Comparison of ENCODE assay signal across 24 cellular contexts in the genomic region with DNA sequence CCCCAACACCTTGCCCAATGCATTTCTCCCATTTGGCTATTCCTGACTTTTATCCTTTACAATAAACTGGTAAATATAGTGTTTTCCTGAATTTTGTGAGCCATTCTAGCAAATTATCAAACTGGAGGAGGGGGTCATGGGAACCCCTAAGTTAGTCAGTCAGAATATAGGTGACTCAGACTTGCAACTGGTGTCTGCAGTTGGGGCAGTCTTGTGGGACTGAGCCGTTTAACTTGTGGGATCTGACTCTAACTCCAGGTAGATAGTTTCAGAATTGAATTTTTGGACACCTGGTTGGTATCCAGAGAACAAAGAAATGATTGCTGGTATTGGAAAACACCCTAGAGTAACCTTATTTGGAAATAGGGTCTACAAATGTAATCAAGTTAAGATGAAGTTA.
"Had no signal": no experiment of that assay in that cellular context is flagged by ENCODE, and none has a peak within 500 bp of the region (broad histone marks: within the 10 kb centered on the region; RNA-seq: fewer than 3 reads in every experiment).

No MANE protein-coding gene starts in this region.

- FAIRE-seq: colon, kidney had no signal

- H3K4me1 Mint-ChIP-seq: naive B cell, nephron had no signal

- H3K27me3 Mint-ChIP-seq: dendritic cell treated with granulocyte-macrophage colony-stimulating factor and Interleukin-4, amounts not matched to agents 40 ng/mL and 50 ng/mL, for 4 days; memory B cell; naive B cell; stimulated activated naive B cell treated with anti-CD40 and anti-IgM and Interleukin-4, amounts not matched to agents 10 μg/mL and 1 μg/mL and 100 μg/mL, for 72 hours; stimulated activated naive CD8-positive, alpha-beta T cell treated with anti-CD3 and anti-CD28 coated beads, Interleukin-15, amount 100 ng/mL, for 72 hours had no signal

- H3K4me2 ChIP-seq: hepatocyte had no signal

- H3K36me3 ChIP-seq: right lobe of liver had no signal

- ATAC-seq: gastroesophageal sphincter, lower lobe of right lung, psoas muscle, right lobe of liver had no signal

- H3K27me3 ChIP-seq: esophagus squamous epithelium, gastroesophageal sphincter, hepatocyte, right lobe of liver, testis, transverse colon had no signal

- H3K4me3 Mint-ChIP-seq: dendritic cell treated with granulocyte-macrophage colony-stimulating factor and Interleukin-4, amounts not matched to agents 40 ng/mL and 50 ng/mL, for 4 days; memory B cell; naive B cell; nephron; stimulated activated naive B cell treated with anti-CD40 and anti-IgM and Interleukin-4, amounts not matched to agents 10 μg/mL and 1 μg/mL and 100 μg/mL, for 72 hours; stimulated activated naive CD8-positive, alpha-beta T cell treated with anti-CD3 and anti-CD28 coated beads, Interleukin-15, amount 100 ng/mL, for 72 hours had no signal

- H3K79me2 ChIP-seq: hepatocyte had no signal

- H3K27ac Mint-ChIP-seq: dendritic cell treated with granulocyte-macrophage colony-stimulating factor and Interleukin-4, amounts not matched to agents 40 ng/mL and 50 ng/mL, for 4 days; memory B cell; nephron; stimulated activated naive B cell treated with anti-CD40 and anti-IgM and Interleukin-4, amounts not matched to agents 10 μg/mL and 1 μg/mL and 100 μg/mL, for 72 hours had no signal

- H2AFZ ChIP-seq: hepatocyte had no signal

- H3K4me1 ChIP-seq: esophagus squamous epithelium, gastroesophageal sphincter, left ventricle myocardium inferior, lower lobe of right lung, psoas muscle, right lobe of liver, testis, transverse colon had no signal

- DNase-seq: esophagus squamous epithelium; glutamatergic neuron; kidney; left cardiac atrium; left ventricle myocardium inferior; lower lobe of right lung; midbrain; naive B cell; occipital lobe; psoas muscle; retina; right lobe of liver; stimulated activated CD4-positive, alpha-beta T cell treated with anti-CD3 and anti-CD28 coated beads, Interleukin-4, amount 100 ng/mL, for 1 hour; stimulated activated CD8-positive, alpha-beta memory T cell treated with anti-CD3 and anti-CD28 coated beads, Interleukin-4, amount 100 ng/mL, for 48 hours; stimulated activated naive B cell treated with anti-CD40 and anti-IgM and Interleukin-4, amounts not matched to agents 10 μg/mL and 1 μg/mL and 100 μg/mL, for 72 hours; stimulated activated naive CD8-positive, alpha-beta T cell treated with anti-CD3 and anti-CD28 coated beads, Interleukin-15, amount 100 ng/mL, for 72 hours; testis; transverse colon had no signal

- H3K27ac ChIP-seq: esophagus squamous epithelium, gastroesophageal sphincter, hepatocyte, left ventricle myocardium inferior, lower lobe of right lung, psoas muscle, right lobe of liver, testis, transverse colon had no signal

- H3K9me3 ChIP-seq: gastroesophageal sphincter, lower lobe of right lung, psoas muscle, right lobe of liver, testis had no signal

- H3K4me3 ChIP-seq: esophagus squamous epithelium, gastroesophageal sphincter, hepatocyte, left ventricle myocardium inferior, lower lobe of right lung, psoas muscle, right lobe of liver, testis, transverse colon had no signal
